Comparison of ENCODE assay signal across 19 cellular contexts in genomic region chr15:29132786-29133185, GRCh38.
"Had no signal": no experiment of that assay in that cellular context is flagged by ENCODE, and none has a peak within 500 bp of the region (broad histone marks: within the 10 kb centered on the region; RNA-seq: fewer than 3 reads in every experiment).

No MANE protein-coding gene starts in this region.

- DNase-seq: activated CD4-positive, alpha-beta T cell treated with anti-CD3 and anti-CD28 coated beads, Interleukin-2, amount 50 U/mL, for 4 hours; activated gamma-delta T cell treated with Interleukin-2 at 50 U/mL for 16 hours; activated T-cell treated with anti-CD3 and anti-CD28 coated beads, Interleukin-2, amount 50 U/mL, for 72 hours; anterior cingulate cortex; central memory CD4-positive, alpha-beta T cell; effector CD8-positive, alpha-beta T cell; esophagus squamous epithelium; natural killer cell; stimulated activated CD4-positive, alpha-beta T cell treated with anti-CD3 and anti-CD28 coated beads, Interleukin-1b, Interleukin-23, amount 100 ng/mL, for 48 hours; stimulated activated CD8-positive, alpha-beta memory T cell treated with anti-CD3 and anti-CD28 coated beads, Interleukin-4, amount 100 ng/mL, for 48 hours; stimulated activated naive CD4-positive, alpha-beta T cell; T-helper 2 cell; WERI-Rb-1 had no signal

- H3K27ac Mint-ChIP-seq: activated T-cell treated with anti-CD3 and anti-CD28 coated beads, Interleukin-2, amount 50 U/mL, for 72 hours; dendritic cell treated with granulocyte-macrophage colony-stimulating factor and Interleukin-4, amounts not matched to agents 40 ng/mL and 50 ng/mL, for 4 days; natural killer cell had no signal

- H3K4me3 Mint-ChIP-seq: activated T-cell treated with anti-CD3 and anti-CD28 coated beads, Interleukin-2, amount 50 U/mL, for 72 hours; brain; dendritic cell treated with granulocyte-macrophage colony-stimulating factor and Interleukin-4, amounts not matched to agents 40 ng/mL and 50 ng/mL, for 4 days; natural killer cell had no signal

- H3K9me3 ChIP-seq: esophagus squamous epithelium, neutrophil had no signal

- H3K4me3 ChIP-seq: esophagus squamous epithelium, hepatocyte had no signal

- H3K27me3 Mint-ChIP-seq: dendritic cell treated with granulocyte-macrophage colony-stimulating factor and Interleukin-4, amounts not matched to agents 40 ng/mL and 50 ng/mL, for 4 days had no signal

- H3K4me1 ChIP-seq: esophagus squamous epithelium, parathyroid adenoma had no signal

- H3K36me3 Mint-ChIP-seq: brain, natural killer cell had no signal

- ATAC-seq: activated T-cell treated with anti-CD3 and anti-CD28 coated beads, Interleukin-2, amount 50 U/mL, for 72 hours; left lobe of liver; natural killer cell had no signal

- H3K9me3 Mint-ChIP-seq: activated T-cell treated with anti-CD3 and anti-CD28 coated beads, Interleukin-2, amount 50 U/mL, for 72 hours; dendritic cell treated with granulocyte-macrophage colony-stimulating factor and Interleukin-4, amounts not matched to agents 40 ng/mL and 50 ng/mL, for 4 days; natural killer cell had no signal

- H3K27ac ChIP-seq: esophagus squamous epithelium, hepatocyte, neutrophil, parathyroid adenoma, WERI-Rb-1 had no signal

- H3K27me3 ChIP-seq: neutrophil had no signal

- H3K36me3 ChIP-seq: esophagus squamous epithelium, neutrophil, WERI-Rb-1 had no signal
